In genomic region chr2:71683070-71683469, GRCh38 we compare ENCODE assay signal across 2 cellular contexts.
TF ChIP-seq lines count a peak whose summit lies in the region.

No MANE protein-coding gene starts in this region.

TF ChIP-seq in HepG2, 621 proteins besides CTCF, POLR2A, EP300 and RAD21:
- TF ChIP-seq ZNF354B (CRISPR knock-in tag; IDR thresholded peaks at IDR 0.05) = no peak
- no peak for TF ChIP-seq ZNF235 (CRISPR knock-in tag; IDR thresholded peaks at IDR 0.05; ENCODE audit: borderline replicate concordance)
- no peak for TF ChIP-seq JARID2 (CRISPR knock-in tag; IDR thresholded peaks at IDR 0.05; ENCODE audit: insufficient replicate concordance)
- no peak for TF ChIP-seq RFX5 (IDR thresholded peaks at IDR 0.05; ENCODE audit: low read depth, low read length)

TF ChIP-seq in H1, 55 proteins besides CTCF, POLR2A, EP300 and RAD21:
- TF ChIP-seq BACH1 (IDR thresholded peaks at IDR 0.05; ENCODE audit: low read length) (no peak), BRCA1 (IDR thresholded peaks at IDR 0.05; ENCODE audit: low read depth, low read length) (no peak), KDM4A (IDR thresholded peaks at IDR 0.05; ENCODE audit: low read depth, low read length, severe bottlenecking) (no peak), CHD1 (IDR thresholded peaks at IDR 0.05; ENCODE audit: low read depth, low read length) (no peak), CBX8 (IDR thresholded peaks at IDR 0.05; ENCODE audit: borderline replicate concordance, low read depth, low read length) (no peak), GTF2F1 (IDR thresholded peaks at IDR 0.05; ENCODE audit: borderline replicate concordance, low read depth, low read length) (no peak), NRF1 (IDR thresholded peaks at IDR 0.05; ENCODE audit: low read depth, low read length) (no peak), FOSL1 (IDR thresholded peaks at IDR 0.05; ENCODE audit: insufficient read depth, low read depth, low read length) (no peak), CTBP2 (IDR thresholded peaks at IDR 0.05; ENCODE audit: borderline replicate concordance, insufficient read depth, insufficient read length, low read length) (no peak), KDM1A (IDR thresholded peaks at IDR 0.05; ENCODE audit: borderline replicate concordance, low read length) (no peak), ASH2L (IDR thresholded peaks at IDR 0.05; ENCODE audit: low read length) (no peak), SIN3A (conservative IDR thresholded peaks at IDR 0.05 in 1 of 2, IDR thresholded peaks at IDR 0.05 in 1 of 2; ENCODE audit: low read depth in 1 of 2, low read length in 2 of 2) (no peak)
- TF ChIP-seq, protein P1, sequence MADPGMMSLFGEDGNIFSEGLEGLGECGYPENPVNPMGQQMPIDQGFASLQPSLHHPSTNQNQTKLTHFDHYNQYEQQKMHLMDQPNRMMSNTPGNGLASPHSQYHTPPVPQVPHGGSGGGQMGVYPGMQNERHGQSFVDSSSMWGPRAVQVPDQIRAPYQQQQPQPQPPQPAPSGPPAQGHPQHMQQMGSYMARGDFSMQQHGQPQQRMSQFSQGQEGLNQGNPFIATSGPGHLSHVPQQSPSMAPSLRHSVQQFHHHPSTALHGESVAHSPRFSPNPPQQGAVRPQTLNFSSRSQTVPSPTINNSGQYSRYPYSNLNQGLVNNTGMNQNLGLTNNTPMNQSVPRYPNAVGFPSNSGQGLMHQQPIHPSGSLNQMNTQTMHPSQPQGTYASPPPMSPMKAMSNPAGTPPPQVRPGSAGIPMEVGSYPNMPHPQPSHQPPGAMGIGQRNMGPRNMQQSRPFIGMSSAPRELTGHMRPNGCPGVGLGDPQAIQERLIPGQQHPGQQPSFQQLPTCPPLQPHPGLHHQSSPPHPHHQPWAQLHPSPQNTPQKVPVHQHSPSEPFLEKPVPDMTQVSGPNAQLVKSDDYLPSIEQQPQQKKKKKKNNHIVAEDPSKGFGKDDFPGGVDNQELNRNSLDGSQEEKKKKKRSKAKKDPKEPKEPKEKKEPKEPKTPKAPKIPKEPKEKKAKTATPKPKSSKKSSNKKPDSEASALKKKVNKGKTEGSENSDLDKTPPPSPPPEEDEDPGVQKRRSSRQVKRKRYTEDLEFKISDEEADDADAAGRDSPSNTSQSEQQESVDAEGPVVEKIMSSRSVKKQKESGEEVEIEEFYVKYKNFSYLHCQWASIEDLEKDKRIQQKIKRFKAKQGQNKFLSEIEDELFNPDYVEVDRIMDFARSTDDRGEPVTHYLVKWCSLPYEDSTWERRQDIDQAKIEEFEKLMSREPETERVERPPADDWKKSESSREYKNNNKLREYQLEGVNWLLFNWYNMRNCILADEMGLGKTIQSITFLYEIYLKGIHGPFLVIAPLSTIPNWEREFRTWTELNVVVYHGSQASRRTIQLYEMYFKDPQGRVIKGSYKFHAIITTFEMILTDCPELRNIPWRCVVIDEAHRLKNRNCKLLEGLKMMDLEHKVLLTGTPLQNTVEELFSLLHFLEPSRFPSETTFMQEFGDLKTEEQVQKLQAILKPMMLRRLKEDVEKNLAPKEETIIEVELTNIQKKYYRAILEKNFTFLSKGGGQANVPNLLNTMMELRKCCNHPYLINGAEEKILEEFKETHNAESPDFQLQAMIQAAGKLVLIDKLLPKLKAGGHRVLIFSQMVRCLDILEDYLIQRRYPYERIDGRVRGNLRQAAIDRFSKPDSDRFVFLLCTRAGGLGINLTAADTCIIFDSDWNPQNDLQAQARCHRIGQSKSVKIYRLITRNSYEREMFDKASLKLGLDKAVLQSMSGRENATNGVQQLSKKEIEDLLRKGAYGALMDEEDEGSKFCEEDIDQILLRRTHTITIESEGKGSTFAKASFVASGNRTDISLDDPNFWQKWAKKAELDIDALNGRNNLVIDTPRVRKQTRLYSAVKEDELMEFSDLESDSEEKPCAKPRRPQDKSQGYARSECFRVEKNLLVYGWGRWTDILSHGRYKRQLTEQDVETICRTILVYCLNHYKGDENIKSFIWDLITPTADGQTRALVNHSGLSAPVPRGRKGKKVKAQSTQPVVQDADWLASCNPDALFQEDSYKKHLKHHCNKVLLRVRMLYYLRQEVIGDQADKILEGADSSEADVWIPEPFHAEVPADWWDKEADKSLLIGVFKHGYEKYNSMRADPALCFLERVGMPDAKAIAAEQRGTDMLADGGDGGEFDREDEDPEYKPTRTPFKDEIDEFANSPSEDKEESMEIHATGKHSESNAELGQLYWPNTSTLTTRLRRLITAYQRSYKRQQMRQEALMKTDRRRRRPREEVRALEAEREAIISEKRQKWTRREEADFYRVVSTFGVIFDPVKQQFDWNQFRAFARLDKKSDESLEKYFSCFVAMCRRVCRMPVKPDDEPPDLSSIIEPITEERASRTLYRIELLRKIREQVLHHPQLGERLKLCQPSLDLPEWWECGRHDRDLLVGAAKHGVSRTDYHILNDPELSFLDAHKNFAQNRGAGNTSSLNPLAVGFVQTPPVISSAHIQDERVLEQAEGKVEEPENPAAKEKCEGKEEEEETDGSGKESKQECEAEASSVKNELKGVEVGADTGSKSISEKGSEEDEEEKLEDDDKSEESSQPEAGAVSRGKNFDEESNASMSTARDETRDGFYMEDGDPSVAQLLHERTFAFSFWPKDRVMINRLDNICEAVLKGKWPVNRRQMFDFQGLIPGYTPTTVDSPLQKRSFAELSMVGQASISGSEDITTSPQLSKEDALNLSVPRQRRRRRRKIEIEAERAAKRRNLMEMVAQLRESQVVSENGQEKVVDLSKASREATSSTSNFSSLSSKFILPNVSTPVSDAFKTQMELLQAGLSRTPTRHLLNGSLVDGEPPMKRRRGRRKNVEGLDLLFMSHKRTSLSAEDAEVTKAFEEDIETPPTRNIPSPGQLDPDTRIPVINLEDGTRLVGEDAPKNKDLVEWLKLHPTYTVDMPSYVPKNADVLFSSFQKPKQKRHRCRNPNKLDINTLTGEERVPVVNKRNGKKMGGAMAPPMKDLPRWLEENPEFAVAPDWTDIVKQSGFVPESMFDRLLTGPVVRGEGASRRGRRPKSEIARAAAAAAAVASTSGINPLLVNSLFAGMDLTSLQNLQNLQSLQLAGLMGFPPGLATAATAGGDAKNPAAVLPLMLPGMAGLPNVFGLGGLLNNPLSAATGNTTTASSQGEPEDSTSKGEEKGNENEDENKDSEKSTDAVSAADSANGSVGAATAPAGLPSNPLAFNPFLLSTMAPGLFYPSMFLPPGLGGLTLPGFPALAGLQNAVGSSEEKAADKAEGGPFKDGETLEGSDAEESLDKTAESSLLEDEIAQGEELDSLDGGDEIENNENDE (IDR thresholded peaks at IDR 0.05; ENCODE audit: insufficient replicate concordance, low read length) = no peak
